In the genomic region with DNA sequence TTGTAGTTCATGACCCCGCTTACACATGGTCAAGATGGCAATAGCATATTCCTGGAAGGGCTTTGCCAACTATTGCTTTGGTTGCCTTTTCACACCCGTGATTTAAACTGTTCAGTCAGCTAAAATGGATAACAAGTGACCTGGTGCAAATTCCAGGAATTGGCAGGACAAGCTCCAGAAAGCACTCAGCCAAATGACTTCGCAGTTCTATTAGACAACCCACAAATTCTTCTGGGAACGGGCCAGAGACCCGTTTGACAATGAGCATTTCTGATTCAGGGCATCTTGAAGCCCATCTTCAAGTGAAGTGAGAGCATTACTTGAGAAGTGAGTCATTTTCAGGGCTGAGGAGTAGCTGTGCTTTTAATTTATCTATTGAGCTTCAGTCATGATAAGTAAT, we compare ENCODE assay signal across 25 cellular contexts.
DNase-seq lines count a peak whose midpoint lies in the region; ATAC-seq, FAIRE-seq and TF ChIP-seq lines count a peak whose summit lies in the region.
"Had no signal": no experiment of that assay in that cellular context is flagged by ENCODE, and none has a peak within 500 bp of the region (broad histone marks: within the 10 kb centered on the region; RNA-seq: fewer than 3 reads in every experiment).

No MANE protein-coding gene starts in this region.

- FAIRE-seq in RCC 7860 (lab: Jason Lieb, UNC): peak; percentile 84
- FAIRE-seq: keratinocyte, TTC549 had no signal

- peaks cover 3% of the 10 kb centered on the region for H3K27me3 ChIP-seq in foreskin keratinocyte
- H3K27me3 ChIP-seq: ascending aorta had no signal

- no peak for ATAC-seq in GM18861 (IDR thresholded peaks at IDR 0.05; ENCODE audit: unreplicated experiment)
- ATAC-seq in GM19023 (IDR thresholded peaks at IDR 0.05; ENCODE audit: unreplicated experiment): no peak
- no peak for ATAC-seq in foreskin keratinocyte
- ATAC-seq in GM19452 (IDR thresholded peaks at IDR 0.05; ENCODE audit: unreplicated experiment): no peak
- ATAC-seq: effector memory CD8-positive, alpha-beta T cell; HCT116 had no signal

- H3K27ac ChIP-seq in foreskin keratinocyte: no peak overlapping the region
- H3K27ac ChIP-seq: ascending aorta, skin epidermis had no signal

- H3K4me1 ChIP-seq in foreskin keratinocyte: no peaks in the 10 kb centered on the region
- H3K4me1 ChIP-seq: ascending aorta had no signal

- no peak for TF ChIP-seq CTCF in foreskin keratinocyte (conservative IDR thresholded peaks at IDR 0.05)

- DNase-seq in ELR (ENCODE audit: low read depth) (peak; percentile 20), RCC 7860 (ENCODE audit: low spot score) (peak; percentile 68), fibroblast of peridontal ligament (ENCODE audit: extremely low read depth) (peak; percentile 61), pons (ENCODE audit: low spot score) (peak; percentile 9), foreskin keratinocyte (no peak)
- DNase-seq: activated CD4-positive, alpha-beta T cell treated with anti-CD3 and anti-CD28 coated beads for 1 hour; activated CD8-positive, alpha-beta memory T cell treated with anti-CD3 and anti-CD28 coated beads for 24 hours; activated naive CD4-positive, alpha-beta T cell treated with anti-CD3 and anti-CD28 coated beads for 36 hours; activated T-cell treated with anti-CD3 and anti-CD28 coated beads, Interleukin-2, amount 50 U/mL, for 48 hours; AML-193; effector memory CD8-positive, alpha-beta T cell; hippocampal formation; NCI-H1417 treated with DMSO at 0.1 percent for 48 hours; NCI-H524; stimulated activated naive CD4-positive, alpha-beta T cell treated with Interleukin-2 at 50 U/mL for 16 hours; SW 1271; trophoblast cell had no signal

Comparison
In these comparisons a context has a peak if more than half of its experiments do, and no peak if none do; other contexts are left out.
1. DNase-seq: peak in ELR (single experiment), RCC 7860 (single experiment), fibroblast of peridontal ligament (single experiment) and pons (single experiment); none in foreskin keratinocyte (0 of 2).